Comparison of ENCODE assay signal across 20 cellular contexts in the genomic region with DNA sequence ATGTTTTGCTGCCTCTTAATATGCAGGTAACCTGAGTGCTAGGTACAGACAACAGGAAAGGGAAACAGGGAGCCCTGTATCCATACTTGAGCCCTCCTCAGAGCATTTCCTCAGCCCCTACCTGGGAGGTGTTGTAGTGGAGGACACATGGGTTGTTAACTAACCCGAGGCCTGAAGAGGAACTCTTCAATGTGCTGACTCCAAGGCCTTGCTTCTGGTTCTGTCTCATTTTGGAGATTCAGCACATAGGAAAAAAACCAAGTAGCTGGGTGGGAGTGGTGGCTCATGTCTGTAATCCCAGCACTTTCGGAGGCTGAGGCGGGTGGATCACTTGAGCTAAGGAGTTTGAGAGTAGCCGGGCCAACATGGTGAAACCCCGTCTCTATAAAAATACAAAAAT.
"Had no signal": no experiment of that assay in that cellular context is flagged by ENCODE, and none has a peak within 500 bp of the region (broad histone marks: within the 10 kb centered on the region; RNA-seq: fewer than 3 reads in every experiment).

No MANE protein-coding gene starts in this region.

- H3K27me3 ChIP-seq: body of pancreas, cardiac muscle cell, thyroid gland, upper lobe of right lung had no signal

- H3K36me3 ChIP-seq: cardiac muscle cell, lower lobe of right lung, neural progenitor cell, thyroid gland, upper lobe of right lung had no signal

- ATAC-seq: body of pancreas; naive thymus-derived CD4-positive, alpha-beta T cell; upper lobe of right lung had no signal

- H3K27ac ChIP-seq: body of pancreas, cardiac muscle cell, lower lobe of right lung, neural progenitor cell, skin epidermis, thyroid gland, upper lobe of right lung had no signal

- H3K4me3 ChIP-seq: body of pancreas, cardiac muscle cell, lower lobe of right lung, neural progenitor cell, skin epidermis, thyroid gland, upper lobe of right lung had no signal

- H3K4me1 ChIP-seq: body of pancreas, lower lobe of right lung, thyroid gland, upper lobe of right lung had no signal

- DNase-seq: activated CD4-positive, alpha-beta T cell treated with anti-CD3 and anti-CD28 coated beads for 48 hours; activated gamma-delta T cell treated with Interleukin-2 at 50 U/mL for 16 hours; activated T-cell treated with anti-CD3 and anti-CD28 coated beads, Interleukin-2, amount 50 U/mL, for 1 hour; anterior cingulate cortex; effector memory CD4-positive, alpha-beta T cell; foreskin melanocyte; glutamatergic neuron; hypothalamus; lower lobe of right lung; naive thymus-derived CD4-positive, alpha-beta T cell; retina; stimulated activated CD4-positive, alpha-beta T cell treated with anti-CD3 and anti-CD28 coated beads, Interleukin-1b, Interleukin-23, amount 100 ng/mL, for 48 hours; SW 1271; T-helper 2 cell; thyroid gland; upper lobe of right lung had no signal

- H3K9me3 ChIP-seq: body of pancreas, lower lobe of right lung, thyroid gland, upper lobe of right lung had no signal
